In the genomic region with DNA sequence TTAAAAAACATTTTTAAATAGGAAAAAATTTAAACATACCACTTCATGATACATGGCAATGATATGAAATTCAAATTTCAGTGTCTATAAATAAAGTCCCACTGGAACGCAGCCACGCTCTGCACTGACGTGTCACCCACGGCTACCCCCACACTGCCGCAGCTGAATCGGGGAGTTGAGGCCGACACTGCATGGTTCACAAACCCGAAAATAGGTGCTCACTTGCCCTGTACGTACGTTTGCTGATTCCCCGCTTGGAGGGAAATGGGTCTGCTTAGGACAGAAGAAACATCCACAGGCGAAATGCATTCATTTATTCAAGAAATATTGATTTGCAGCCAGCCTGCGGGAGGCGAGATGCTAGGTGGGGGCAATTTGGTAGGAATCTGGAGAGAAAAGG, we compare ENCODE assay signal across 17 cellular contexts.
DNase-seq lines count a peak whose midpoint lies in the region; ATAC-seq, FAIRE-seq and TF ChIP-seq lines count a peak whose summit lies in the region.
"Had no signal": no experiment of that assay in that cellular context is flagged by ENCODE, and none has a peak within 500 bp of the region (broad histone marks: within the 10 kb centered on the region; RNA-seq: fewer than 3 reads in every experiment).

No MANE protein-coding gene starts in this region.

- H2BK5ac ChIP-seq in H1 (ENCODE audit: low read depth, low read length) = no peak overlapping the region

- H4K8ac ChIP-seq in H1 (ENCODE audit: extremely low read depth, insufficient read depth, low read length) = peak overlapping the region; percentile 31; the same call in 1 of the 2 replicates

- no peak overlapping the region; the same call in 1 of the 2 replicates for H2AFZ ChIP-seq in Karpas-422 (ENCODE audit: low read length)
- no peak overlapping the region for H2AFZ ChIP-seq in H1 (ENCODE audit: low read length)

- intact Hi-C loops in natural killer cell (cut with micrococcal nuclease) = no loop called here

- no peak overlapping the region for H2BK20ac ChIP-seq in H1 (ENCODE audit: low read length)

- DNase-seq in Ammon's horn (ENCODE audit: low spot score) = peak; percentile 59
- peak; percentile 92 for DNase-seq in Karpas-422
- DNase-seq in H1 (ENCODE audit: low read depth in 1 of 2, low spot score in 2 of 2) = no peak
- peak; percentile 73 for DNase-seq in osteocyte (ENCODE audit: extremely low spot score, unreplicated experiment)
- DNase-seq in DMS153 (lab: John Stamatoyannopoulos, UW) = no peak
- no peak for DNase-seq in NCI-H2081 treated with DMSO at 0.1 percent for 48 hours (lab: John Stamatoyannopoulos, UW)
- no peak for DNase-seq in medulla oblongata (ENCODE audit: extremely low spot score)
- DNase-seq in natural killer cell = no peak
- DNase-seq: CD8-positive, alpha-beta T cell; H9; NCI-H1417; NCI-H187 treated with DMSO at 0.1 percent for 48 hours; NCI-H226 had no signal

- peak overlapping the region; percentile 74 for H3K9ac ChIP-seq in Karpas-422 (ENCODE audit: low read length)
- no peak overlapping the region for H3K9ac ChIP-seq in H1 (replicated peaks in 1 of 4; ENCODE audit: extremely low read depth in 1 of 4, low read depth in 3 of 4, low read length in 3 of 4)
- H3K9ac ChIP-seq: KMS-11 had no signal

- TF ChIP-seq EP300 in H1 (IDR thresholded peaks at IDR 0.05; ENCODE audit: borderline replicate concordance in 1 of 2, low read depth in 2 of 2, low read length in 2 of 2) = no peak

- TF ChIP-seq RAD21 in H1 (IDR thresholded peaks at IDR 0.05 in 1 of 2, conservative IDR thresholded peaks at IDR 0.05 in 1 of 2; ENCODE audit: low read depth in 2 of 2, low read length in 2 of 2) = no peak

- H3K4me3 Mint-ChIP-seq in osteocyte (ENCODE audit: unreplicated experiment) (no peak overlapping the region), natural killer cell (no peak overlapping the region)
- H3K4me3 Mint-ChIP-seq: CD8-positive, alpha-beta T cell; H9 had no signal

- no peaks in the 10 kb centered on the region for H3K23me2 ChIP-seq in H1 (ENCODE audit: low read depth, low read length)

- H3K9me3 Mint-ChIP-seq in osteocyte (ENCODE audit: unreplicated experiment) = peaks cover 9% of the 10 kb centered on the region
- H3K9me3 Mint-ChIP-seq in natural killer cell = peaks cover 2 to 3% of the 10 kb centered on the region in 2 donors

- H3K79me2 ChIP-seq in Karpas-422 (ENCODE audit: low read length) (no peaks in the 10 kb centered on the region), H1 (ENCODE audit: control insufficient read depth in 1 of 2, insufficient read depth in 2 of 2, low read length in 2 of 2) (no peaks in the 10 kb centered on the region)

- H3K9me2 ChIP-seq in Karpas-422 (replicated peaks; ENCODE audit: insufficient read depth, low read length) = no peaks in the 10 kb centered on the region

- H2AK5ac ChIP-seq in H1 (ENCODE audit: low read depth, low read length) = no peak overlapping the region

- H3K4me1 ChIP-seq in Karpas-422 (ENCODE audit: low read length) (peaks cover 52% of the 10 kb centered on the region), H1 (replicated peaks in 1 of 4; ENCODE audit: control insufficient read depth in 3 of 4, insufficient read depth in 4 of 4, low read length in 3 of 4) (no peaks in the 10 kb centered on the region; a peak in 1 of 7 replicates)
- H3K4me1 ChIP-seq: SJSA1 had no signal

- H4K20me1 ChIP-seq in Karpas-422 (ENCODE audit: insufficient read depth, low read depth, low read length) = no peaks in the 10 kb centered on the region
- H4K20me1 ChIP-seq in H1 (replicated peaks in 1 of 2; ENCODE audit: control insufficient read depth in 1 of 2, insufficient read depth in 2 of 2, low read length in 2 of 2) = no peaks in the 10 kb centered on the region

- WGBS in H1 (ENCODE audit: extremely low coverage in 1 of 2, insufficient coverage in 1 of 2, insufficient read length in 1 of 2, insufficient replicate concordance in 2 of 2, low coverage in 1 of 2, low lambda C conversion rate in 2 of 2, missing lambda C conversion rate in 1 of 2), 2 experiments = 96% methylated on average over 14 of the region's 14 CpGs; no CpG with 5 or more reads in 1 of the 2 experiments

- no peaks in the 10 kb centered on the region for H3K36me3 Mint-ChIP-seq in osteocyte (ENCODE audit: unreplicated experiment)
- H3K36me3 Mint-ChIP-seq in natural killer cell = peaks cover 9% of the 10 kb centered on the region
- H3K36me3 Mint-ChIP-seq: CD8-positive, alpha-beta T cell had no signal

- no peak for TF ChIP-seq CTCF in H1 (IDR thresholded peaks at IDR 0.05; ENCODE audit: control extremely low read depth in 1 of 3, insufficient read depth in 1 of 3, low read depth in 1 of 3, low read length in 3 of 3)
- TF ChIP-seq CTCF in osteocyte (IDR thresholded peaks at IDR 0.05) = no peak
- TF ChIP-seq CTCF in natural killer cell (IDR thresholded peaks at IDR 0.05) = no peak

- CTCF ChIA-PET in H1 (lab: Charles Lee; ENCODE audit: partially characterized antibody) = interaction anchor here (0.9 kb wide), 1 partner anchor 15 kb away, joined by 3 read pairs; no protein-coding TSS in a partner anchor

- no peak overlapping the region for H4K5ac ChIP-seq in H1 (ENCODE audit: insufficient read length, low read depth, low read length)

- no peak overlapping the region for H3K14ac ChIP-seq in H1 (ENCODE audit: insufficient read length)

- H3K23ac ChIP-seq in H1 (ENCODE audit: insufficient read length) = no peak overlapping the region

- H3K9me3 ChIP-seq in Karpas-422 (ENCODE audit: low read length) = peaks cover 6% of the 10 kb centered on the region; the same call in 1 of the 2 replicates
- peaks cover 5% of the 10 kb centered on the region in 2 experiments for H3K9me3 ChIP-seq in H1 (ENCODE audit: insufficient read depth in 2 of 2, low read depth in 1 of 2, low read length in 1 of 2)

- H4K91ac ChIP-seq in H1 (replicated peaks; ENCODE audit: insufficient read length, low read length) = no peak overlapping the region

- peaks cover 3% of the 10 kb centered on the region for H3K27me3 Mint-ChIP-seq in osteocyte (ENCODE audit: unreplicated experiment)
- H3K27me3 Mint-ChIP-seq in natural killer cell (ENCODE audit: low read depth in 2 of 2) = peaks cover 23 to 26% of the 10 kb centered on the region in 2 donors

- no peak for FAIRE-seq in H1 (lab: Jason Lieb, UNC)
- FAIRE-seq: GM12892 had no signal

- POLR2A ChIA-PET in H1 (lab: Charles Lee; ENCODE audit: partially characterized antibody) = no interaction called here

- no peak overlapping the region for H3K56ac ChIP-seq in H1 (replicated peaks; ENCODE audit: insufficient read length, low read depth, low read length)

- H3K27me3 ChIP-seq in Karpas-422 (ENCODE audit: low read length) (no peaks in the 10 kb centered on the region), H1 (replicated peaks in 1 of 4; ENCODE audit: control insufficient read depth in 3 of 4, extremely low read depth in 1 of 4, insufficient read depth in 3 of 4, low read length in 3 of 4) (no peaks in the 10 kb centered on the region)

- H3K79me1 ChIP-seq in H1 (ENCODE audit: low read depth, low read length) = no peaks in the 10 kb centered on the region

- H2BK120ac ChIP-seq in H1 (replicated peaks; ENCODE audit: low read depth, low read length) = no peak overlapping the region

- H3K27ac ChIP-seq in Karpas-422 (ENCODE audit: low read length) (peak overlapping the region; percentile 96), H1 (ENCODE audit: low read depth, low read length) (no peak overlapping the region)
- H3K27ac ChIP-seq: KMS-11, SJSA1 had no signal

- H3K4me3 ChIP-seq in Karpas-422 (ENCODE audit: low read length) (peak overlapping the region; percentile 52), H1 (ENCODE audit: extremely low read depth in 1 of 4, insufficient read depth in 2 of 4, low read depth in 3 of 4, low read length in 4 of 4) (no peak overlapping the region)
- H3K4me3 ChIP-seq: SJSA1 had no signal

- H3K27ac Mint-ChIP-seq in osteocyte (ENCODE audit: unreplicated experiment) (no peak overlapping the region), natural killer cell (no peak overlapping the region)
- H3K27ac Mint-ChIP-seq: CD8-positive, alpha-beta T cell; H9 had no signal

- H3K4ac ChIP-seq in H1 (replicated peaks; ENCODE audit: insufficient read length, low read depth, low read length) = no peak overlapping the region

- TF ChIP-seq POLR2A in H1 (IDR thresholded peaks at IDR 0.05; ENCODE audit: control extremely low read depth in 1 of 2, low read depth in 2 of 2, low read length in 2 of 2) = no peak

- no peak overlapping the region for H3K18ac ChIP-seq in H1 (ENCODE audit: extremely low read depth, low read length)

- H2BK15ac ChIP-seq in H1 (ENCODE audit: low read length) = no peak overlapping the region

- peak overlapping the region; percentile 78 for H3K4me2 ChIP-seq in Karpas-422 (ENCODE audit: low read depth, low read length, poor library complexity, severe bottlenecking)
- no peak overlapping the region for H3K4me2 ChIP-seq in H1 (ENCODE audit: insufficient read depth in 1 of 2, low read depth in 2 of 2, low read length in 2 of 2)
- H3K4me2 ChIP-seq: KMS-11 had no signal

- H3K36me3 ChIP-seq in Karpas-422 (ENCODE audit: insufficient read depth, low read length) (no peaks in the 10 kb centered on the region), H1 (ENCODE audit: control insufficient read depth in 2 of 4, insufficient read depth in 4 of 4, low read length in 3 of 4) (no peaks in the 10 kb centered on the region)
- H3K36me3 ChIP-seq: SJSA1 had no signal

- H3K4me1 Mint-ChIP-seq in osteocyte (ENCODE audit: unreplicated experiment) (no peaks in the 10 kb centered on the region), natural killer cell (peaks cover 20 to 34% of the 10 kb centered on the region in 2 donors)

- no peak for ATAC-seq in natural killer cell
- ATAC-seq: CD8-positive, alpha-beta T cell; Panc1 had no signal

- no peak overlapping the region for H2BK12ac ChIP-seq in H1 (ENCODE audit: low read depth, low read length)

TF ChIP-seq in H1, 55 proteins besides CTCF, POLR2A, EP300 and RAD21 (continues in another document):
- TF ChIP-seq FOSL1 (IDR thresholded peaks at IDR 0.05; ENCODE audit: insufficient read depth, low read depth, low read length) (no peak), CREB1 (IDR thresholded peaks at IDR 0.05) (no peak), KDM1A (IDR thresholded peaks at IDR 0.05; ENCODE audit: borderline replicate concordance, low read length) (no peak), JUN (IDR thresholded peaks at IDR 0.05; ENCODE audit: low read depth, low read length) (no peak), TCF12 (IDR thresholded peaks at IDR 0.05; ENCODE audit: low read depth, low read length) (no peak), CBX8 (IDR thresholded peaks at IDR 0.05; ENCODE audit: borderline replicate concordance, low read depth, low read length) (no peak), SP1 (IDR thresholded peaks at IDR 0.05; ENCODE audit: low read depth, low read length) (no peak), GABPA (IDR thresholded peaks at IDR 0.05; ENCODE audit: borderline replicate concordance, insufficient read depth, low read length) (no peak)

Comparison
In these comparisons a context has a peak if more than half of its experiments do, and no peak if none do; other contexts are left out.
1. DNase-seq: peak in Ammon's horn (single experiment), Karpas-422 (single experiment) and osteocyte (single experiment); none in H1 (0 of 2), DMS153 (single experiment), NCI-H2081 treated with DMSO at 0.1 percent for 48 hours (single experiment), medulla oblongata (single experiment) and natural killer cell (single experiment).